Comparison of ENCODE assay signal across 27 cellular contexts in the genomic region with DNA sequence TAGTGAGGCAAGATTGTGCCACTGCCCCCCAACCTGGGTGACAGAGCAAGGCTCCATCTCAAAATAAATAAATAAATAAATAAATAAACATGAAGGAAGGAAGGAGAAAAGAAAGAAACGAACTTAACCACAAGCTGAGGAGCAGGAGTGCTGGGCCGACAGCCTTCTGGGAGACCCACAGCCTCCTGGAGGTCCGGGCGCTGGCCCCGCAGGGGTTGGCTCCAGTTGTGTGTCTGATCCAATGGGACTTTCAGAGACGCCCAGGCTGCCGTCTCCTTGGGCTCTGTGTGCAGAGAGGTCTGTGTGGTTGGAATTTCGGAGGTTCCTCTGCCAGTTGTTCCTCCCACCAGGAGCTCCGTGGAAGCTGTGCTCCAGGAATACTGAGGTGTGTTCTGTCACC.
"Had no signal": no experiment of that assay in that cellular context is flagged by ENCODE, and none has a peak within 500 bp of the region (broad histone marks: within the 10 kb centered on the region; RNA-seq: fewer than 3 reads in every experiment).

No MANE protein-coding gene starts in this region.

- H3K4me1 ChIP-seq: ascending aorta had no signal

- H3K9me3 ChIP-seq: ascending aorta had no signal

- ATAC-seq: activated CD4-positive, alpha-beta T cell treated with anti-CD3 and anti-CD28 coated beads for 36 hours; activated CD8-positive, alpha-beta memory T cell treated with anti-CD3 and anti-CD28 coated beads, Interleukin-2, amount 10 ng/mL, durations not matched to agents 7 days and 5 days; activated CD8-positive, alpha-beta T cell treated with anti-CD3 and anti-CD28 coated beads, Interleukin-2, amount 10 ng/mL, durations not matched to agents 7 days and 5 days; activated naive CD8-positive, alpha-beta T cell treated with anti-CD3 and anti-CD28 coated beads, Interleukin-2, amount 50 U/mL, for 24 hours had no signal

- H3K27ac ChIP-seq: ascending aorta, cardiac muscle cell, VCaP had no signal

- H3K4me3 ChIP-seq: ascending aorta, cardiac muscle cell had no signal

- H3K36me3 ChIP-seq: ascending aorta, cardiac muscle cell had no signal

- DNase-seq: activated B cell treated with CpG ODN at 0.5 μM for 24 hours; activated CD4-positive, alpha-beta memory T cell treated with anti-CD3 and anti-CD28 coated beads, Interleukin-2, amount 10 ng/mL, durations not matched to agents 7 days and 5 days; activated CD4-positive, alpha-beta T cell treated with anti-CD3 and anti-CD28 coated beads for 1 hour; activated CD4-positive, alpha-beta T cell treated with anti-CD3 and anti-CD28 coated beads for 36 hours; activated CD4-positive, alpha-beta T cell treated with anti-CD3 and anti-CD28 coated beads for 48 hours; activated CD4-positive, alpha-beta T cell treated with anti-CD3 and anti-CD28 coated beads, Interleukin-2, amount 10 ng/mL, durations not matched to agents 7 days and 5 days; activated CD4-positive, alpha-beta T cell treated with anti-CD3 and anti-CD28 coated beads, Interleukin-2, amount 50 U/mL, for 48 hours; activated CD8-positive, alpha-beta memory T cell treated with anti-CD3 and anti-CD28 coated beads for 24 hours; activated CD8-positive, alpha-beta memory T cell treated with anti-CD3 and anti-CD28 coated beads, Interleukin-2, amount 10 ng/mL, durations not matched to agents 7 days and 5 days; activated CD8-positive, alpha-beta memory T cell treated with anti-CD3 and anti-CD28 coated beads, Interleukin-2, amount 50 U/mL, for 48 hours; activated CD8-positive, alpha-beta T cell treated with anti-CD3 and anti-CD28 coated beads, Interleukin-2, amount 10 ng/mL, durations not matched to agents 7 days and 5 days; activated effector memory CD4-positive, alpha-beta T cell treated with Interleukin-2 at 50 U/mL for 16 hours; activated gamma-delta T cell; activated naive CD4-positive, alpha-beta T cell treated with anti-CD3 and anti-CD28 coated beads, Interleukin-2, amount 10 ng/mL, durations not matched to agents 7 days and 5 days; activated naive CD4-positive, alpha-beta T cell treated with Interleukin-2 at 50 U/mL for 16 hours; activated naive CD8-positive, alpha-beta T cell treated with anti-CD3 and anti-CD28 coated beads, Interleukin-2, amount 10 ng/mL, durations not matched to agents 7 days and 5 days; activated naive CD8-positive, alpha-beta T cell treated with anti-CD3 and anti-CD28 coated beads, Interleukin-2, amount 50 U/mL, for 24 hours; activated T-cell treated with anti-CD3 and anti-CD28 coated beads, Interleukin-2, amount 50 U/mL, for 24 hours; activated T-cell treated with anti-CD3 and anti-CD28 coated beads, Interleukin-2, amount 50 U/mL, for 48 hours; amygdala; anterior cingulate cortex; T-helper 1 cell; T-helper 2 cell; T-helper 9 cell had no signal

- H3K27me3 ChIP-seq: ascending aorta, cardiac muscle cell had no signal
